In genomic region chr16:51565149-51565548, GRCh38 we compare ENCODE assay signal across 1 cellular context.
TF ChIP-seq lines count a peak whose summit lies in the region.

No MANE protein-coding gene starts in this region.

TF ChIP-seq in GM12878, 131 proteins besides CTCF, POLR2A, EP300 and RAD21 (continued from another document):
- TF ChIP-seq ZBTB40 (IDR thresholded peaks at IDR 0.05; ENCODE audit: borderline replicate concordance) (no peak), IKZF2 (IDR thresholded peaks at IDR 0.05) (peak; percentile 29 to 57; a peak in 3 of 4 replicates), SPI1 (IDR thresholded peaks at IDR 0.05; ENCODE audit: borderline replicate concordance, insufficient read depth, low read depth, low read length) (peak; percentile 48; the same call in 1 of the 2 replicates), SKIL (IDR thresholded peaks at IDR 0.05; ENCODE audit: low read depth, poor library complexity, severe bottlenecking) (no peak)
- TF ChIP-seq, protein P1, sequence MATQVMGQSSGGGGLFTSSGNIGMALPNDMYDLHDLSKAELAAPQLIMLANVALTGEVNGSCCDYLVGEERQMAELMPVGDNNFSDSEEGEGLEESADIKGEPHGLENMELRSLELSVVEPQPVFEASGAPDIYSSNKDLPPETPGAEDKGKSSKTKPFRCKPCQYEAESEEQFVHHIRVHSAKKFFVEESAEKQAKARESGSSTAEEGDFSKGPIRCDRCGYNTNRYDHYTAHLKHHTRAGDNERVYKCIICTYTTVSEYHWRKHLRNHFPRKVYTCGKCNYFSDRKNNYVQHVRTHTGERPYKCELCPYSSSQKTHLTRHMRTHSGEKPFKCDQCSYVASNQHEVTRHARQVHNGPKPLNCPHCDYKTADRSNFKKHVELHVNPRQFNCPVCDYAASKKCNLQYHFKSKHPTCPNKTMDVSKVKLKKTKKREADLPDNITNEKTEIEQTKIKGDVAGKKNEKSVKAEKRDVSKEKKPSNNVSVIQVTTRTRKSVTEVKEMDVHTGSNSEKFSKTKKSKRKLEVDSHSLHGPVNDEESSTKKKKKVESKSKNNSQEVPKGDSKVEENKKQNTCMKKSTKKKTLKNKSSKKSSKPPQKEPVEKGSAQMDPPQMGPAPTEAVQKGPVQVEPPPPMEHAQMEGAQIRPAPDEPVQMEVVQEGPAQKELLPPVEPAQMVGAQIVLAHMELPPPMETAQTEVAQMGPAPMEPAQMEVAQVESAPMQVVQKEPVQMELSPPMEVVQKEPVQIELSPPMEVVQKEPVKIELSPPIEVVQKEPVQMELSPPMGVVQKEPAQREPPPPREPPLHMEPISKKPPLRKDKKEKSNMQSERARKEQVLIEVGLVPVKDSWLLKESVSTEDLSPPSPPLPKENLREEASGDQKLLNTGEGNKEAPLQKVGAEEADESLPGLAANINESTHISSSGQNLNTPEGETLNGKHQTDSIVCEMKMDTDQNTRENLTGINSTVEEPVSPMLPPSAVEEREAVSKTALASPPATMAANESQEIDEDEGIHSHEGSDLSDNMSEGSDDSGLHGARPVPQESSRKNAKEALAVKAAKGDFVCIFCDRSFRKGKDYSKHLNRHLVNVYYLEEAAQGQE (IDR thresholded peaks at IDR 0.05; ENCODE audit: low read depth, low read length): no peak
- TF ChIP-seq, protein P2, sequence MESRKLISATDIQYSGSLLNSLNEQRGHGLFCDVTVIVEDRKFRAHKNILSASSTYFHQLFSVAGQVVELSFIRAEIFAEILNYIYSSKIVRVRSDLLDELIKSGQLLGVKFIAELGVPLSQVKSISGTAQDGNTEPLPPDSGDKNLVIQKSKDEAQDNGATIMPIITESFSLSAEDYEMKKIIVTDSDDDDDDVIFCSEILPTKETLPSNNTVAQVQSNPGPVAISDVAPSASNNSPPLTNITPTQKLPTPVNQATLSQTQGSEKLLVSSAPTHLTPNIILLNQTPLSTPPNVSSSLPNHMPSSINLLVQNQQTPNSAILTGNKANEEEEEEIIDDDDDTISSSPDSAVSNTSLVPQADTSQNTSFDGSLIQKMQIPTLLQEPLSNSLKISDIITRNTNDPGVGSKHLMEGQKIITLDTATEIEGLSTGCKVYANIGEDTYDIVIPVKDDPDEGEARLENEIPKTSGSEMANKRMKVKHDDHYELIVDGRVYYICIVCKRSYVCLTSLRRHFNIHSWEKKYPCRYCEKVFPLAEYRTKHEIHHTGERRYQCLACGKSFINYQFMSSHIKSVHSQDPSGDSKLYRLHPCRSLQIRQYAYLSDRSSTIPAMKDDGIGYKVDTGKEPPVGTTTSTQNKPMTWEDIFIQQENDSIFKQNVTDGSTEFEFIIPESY (IDR thresholded peaks at IDR 0.05): no peak
